ENCODE assay signal across 8 cellular contexts in genomic region chr14:33730163-33730562, GRCh38.
"Had no signal": no experiment of that assay in that cellular context is flagged by ENCODE, and none has a peak within 500 bp of the region (broad histone marks: within the 10 kb centered on the region; RNA-seq: fewer than 3 reads in every experiment).

No MANE protein-coding gene starts in this region.

- H3K4me2 ChIP-seq: GM23338 had no signal

- H3K27ac ChIP-seq: HL-60 had no signal

- FAIRE-seq: H1, H54, HepG2 had no signal

- ATAC-seq: GM23338, HepG2 had no signal

- DNase-seq: H9, HCEC 1CT, KBM-7 had no signal

- H2AFZ ChIP-seq: GM23338 had no signal

- H3K4me3 ChIP-seq: GM23338 had no signal
